8 cellular contexts compared by ENCODE assay signal in the genomic region with DNA sequence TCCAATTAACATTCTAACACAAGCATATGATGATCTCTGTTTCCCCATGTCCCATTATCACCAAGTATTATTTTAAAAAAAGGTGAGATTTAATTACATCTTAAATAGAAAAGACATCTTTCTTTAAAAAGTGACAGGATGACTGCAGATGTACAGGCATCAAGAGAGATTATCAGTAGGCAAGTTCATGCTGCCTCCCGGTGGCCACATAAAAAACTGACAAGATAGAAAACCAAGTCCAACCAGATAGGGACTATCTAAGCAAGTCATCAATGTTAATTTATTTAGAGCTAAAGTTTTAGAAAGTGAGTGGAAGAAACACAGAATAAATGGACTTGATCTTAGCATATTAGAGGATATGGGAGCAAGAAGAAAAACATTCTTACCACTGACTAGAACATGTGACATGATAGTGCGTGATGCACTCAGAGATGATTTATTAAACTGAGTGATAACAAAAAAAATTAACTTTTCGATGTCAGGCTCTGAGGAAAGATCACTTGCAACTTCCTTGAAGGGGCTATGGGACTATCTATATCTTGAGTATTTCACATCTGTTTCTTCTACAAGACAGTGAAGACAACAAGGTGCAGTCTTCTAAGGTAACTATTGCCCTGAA. TPM values are rescaled to one million over a fixed set of nuclear protein-coding genes. Genes with fewer than 3 reads are reported as not detected.
DNase-seq lines count a peak whose midpoint lies in the region; ATAC-seq, FAIRE-seq and TF ChIP-seq lines count a peak whose summit lies in the region.

No MANE protein-coding gene starts in this region.

- H3K27me3 ChIP-seq in Caco-2 (replicated peaks; ENCODE audit: control insufficient read depth, insufficient read depth, low read length) (no peaks in the 10 kb centered on the region), keratinocyte (ENCODE audit: control insufficient read depth, extremely low read depth, insufficient read depth, low read length) (no peaks in the 10 kb centered on the region)

- H3K9me3 Mint-ChIP-seq in Caco-2 (ENCODE audit: unreplicated experiment) (no peaks in the 10 kb centered on the region), T-cell (no peaks in the 10 kb centered on the region)
- no peaks in the 10 kb centered on the region for H3K9me3 Mint-ChIP-seq in stimulated activated effector memory CD8-positive, alpha-beta T cell treated with anti-CD3 and anti-CD28 coated beads, Interleukin-12 subunit alpha, Interleukin-12 subunit beta, amount 100 ng/mL, for 72 hours

- no peak overlapping the region for H3K27ac ChIP-seq in keratinocyte (ENCODE audit: control insufficient read depth, insufficient read depth, low read length)

- dilution Hi-C loops in keratinocyte (cut with MboI; ENCODE audit: extremely low pct_ligation_motif_present, low sequenced_read_pairs), result no loop called here

- no peaks in the 10 kb centered on the region for H4K20me1 ChIP-seq in keratinocyte (ENCODE audit: control insufficient read depth, extremely low read depth, insufficient read depth, low read length)

- no peaks in the 10 kb centered on the region for H3K9me1 ChIP-seq in keratinocyte (ENCODE audit: control insufficient read depth, extremely low read depth, insufficient read depth, low read length)

- H3K79me2 ChIP-seq in keratinocyte (ENCODE audit: control insufficient read depth, insufficient read depth, low read length), result no peaks in the 10 kb centered on the region

- DNase-seq in Caco-2 (peak; percentile 60 to 66), NCI-H1694 (lab: John Stamatoyannopoulos, UW) (peak; percentile 27), astrocyte of the hippocampus (ENCODE audit: low read depth, low spot score) (peak; percentile 28), keratinocyte (ENCODE audit: low read depth, low spot score) (no peak), T-cell (no peak), SKM-1 (lab: John Stamatoyannopoulos, UW; ENCODE audit: unreplicated experiment) (no peak)
- no peak for DNase-seq in stimulated activated effector memory CD8-positive, alpha-beta T cell treated with anti-CD3 and anti-CD28 coated beads, Interleukin-12 subunit alpha, Interleukin-12 subunit beta, amount 100 ng/mL, for 72 hours (ENCODE audit: low spot score in 2 of 2)

- intact Hi-C loops in Caco-2 (cut with micrococcal nuclease; ENCODE audit: unreplicated experiment), result loop anchor here (1.0 to 5.0 kb wide), 7 partner anchors 47 to 457 kb away; no protein-coding TSS in a partner anchor

- H3K4me1 Mint-ChIP-seq in Caco-2 (ENCODE audit: low read depth, unreplicated experiment) (peaks cover 6% of the 10 kb centered on the region), T-cell (no peaks in the 10 kb centered on the region)
- H3K4me1 Mint-ChIP-seq in stimulated activated effector memory CD8-positive, alpha-beta T cell treated with anti-CD3 and anti-CD28 coated beads, Interleukin-12 subunit alpha, Interleukin-12 subunit beta, amount 100 ng/mL, for 72 hours, result no peaks in the 10 kb centered on the region

- BruUV-seq in Caco-2 (replicated peaks; lab: Mats Ljungman, UMichigan), result no TSS peak

- H3K9ac ChIP-seq in keratinocyte (ENCODE audit: control insufficient read depth, extremely low read depth, insufficient read depth, low read length), result no peak overlapping the region

- no peak overlapping the region for H3K4me2 ChIP-seq in keratinocyte (ENCODE audit: control insufficient read depth, extremely low read depth, insufficient read depth, low read depth, low read length)

- CTCF ChIA-PET in Caco-2 (lab: Charles Lee), result interaction anchor here (1.1 to 1.5 kb wide), 2 partner anchors 75 to 93 kb away, joined by 3 to 10 read pairs; a partner anchor contains a TSS
- CTCF ChIA-PET in T-cell (lab: Charles Lee), result no interaction called here

- H3K4me1 ChIP-seq in Caco-2, result no peaks in the 10 kb centered on the region
- no peaks in the 10 kb centered on the region for H3K4me1 ChIP-seq in keratinocyte (ENCODE audit: control insufficient read depth, extremely low read depth, insufficient read depth, low read length)

- H2AFZ ChIP-seq in keratinocyte (ENCODE audit: control insufficient read depth, low read length), result no peak overlapping the region

- no peak overlapping the region for H3K27ac Mint-ChIP-seq in Caco-2 (ENCODE audit: unreplicated experiment)
- no peak overlapping the region for H3K27ac Mint-ChIP-seq in stimulated activated effector memory CD8-positive, alpha-beta T cell treated with anti-CD3 and anti-CD28 coated beads, Interleukin-12 subunit alpha, Interleukin-12 subunit beta, amount 100 ng/mL, for 72 hours
- H3K27ac Mint-ChIP-seq in T-cell, result no peak overlapping the region

- TF ChIP-seq CTCF in Caco-2 (IDR thresholded peaks at IDR 0.05; ENCODE audit: insufficient read depth in 1 of 2, low read depth in 1 of 2, low read length in 1 of 2, severe bottlenecking in 1 of 2, unreplicated experiment in 1 of 2) (peak; percentile 72 to 74), keratinocyte (optimal IDR thresholded peaks at IDR 0.05 in 1 of 3, IDR thresholded peaks at IDR 0.05 in 1 of 3, conservative IDR thresholded peaks at IDR 0.05 in 1 of 3; ENCODE audit: extremely low read depth in 1 of 3, insufficient read depth in 2 of 3, low read length in 3 of 3) (peak; percentile 47 to 49 (median 47))

- H3K36me3 Mint-ChIP-seq in Caco-2 (ENCODE audit: insufficient read depth, unreplicated experiment) (no peaks in the 10 kb centered on the region), T-cell (no peaks in the 10 kb centered on the region)
- no peaks in the 10 kb centered on the region for H3K36me3 Mint-ChIP-seq in stimulated activated effector memory CD8-positive, alpha-beta T cell treated with anti-CD3 and anti-CD28 coated beads, Interleukin-12 subunit alpha, Interleukin-12 subunit beta, amount 100 ng/mL, for 72 hours

- peak; percentile 43 for FAIRE-seq in keratinocyte (lab: Jason Lieb, UNC)

- no peaks in the 10 kb centered on the region for H3K36me3 ChIP-seq in Caco-2 (ENCODE audit: control insufficient read depth, insufficient read depth, low read length)
- H3K36me3 ChIP-seq in keratinocyte (ENCODE audit: control insufficient read depth in 2 of 2, extremely low read depth in 1 of 2, insufficient read depth in 2 of 2, low read length in 2 of 2), result no peaks in the 10 kb centered on the region

- H3K4me3 Mint-ChIP-seq in Caco-2 (ENCODE audit: unreplicated experiment) (no peak overlapping the region), T-cell (no peak overlapping the region)
- H3K4me3 Mint-ChIP-seq in stimulated activated effector memory CD8-positive, alpha-beta T cell treated with anti-CD3 and anti-CD28 coated beads, Interleukin-12 subunit alpha, Interleukin-12 subunit beta, amount 100 ng/mL, for 72 hours, result no peak overlapping the region

- peak; percentile 83 for ATAC-seq in GM19351 (IDR thresholded peaks at IDR 0.05; ENCODE audit: unreplicated experiment)
- ATAC-seq in stimulated activated effector memory CD8-positive, alpha-beta T cell treated with anti-CD3 and anti-CD28 coated beads, Interleukin-12 subunit alpha, Interleukin-12 subunit beta, amount 100 ng/mL, for 72 hours, result no peak
- no peak for ATAC-seq in T-cell (replicated peaks in 1 of 4)

- H3K27me3 Mint-ChIP-seq in Caco-2 (ENCODE audit: insufficient read depth, unreplicated experiment), result no peaks in the 10 kb centered on the region
- H3K27me3 Mint-ChIP-seq in T-cell, result peaks cover 6 to 9% of the 10 kb centered on the region in 2 donors

- POLR2A ChIA-PET in Caco-2 (lab: Charles Lee) (interaction anchor here (0.5 kb wide), 1 partner anchor 13 kb away, joined by 4 read pairs; no protein-coding TSS in a partner anchor), T-cell (lab: Charles Lee) (no interaction called here)

- H3K4me3 ChIP-seq in Caco-2 (ENCODE audit: low read depth, low read length), result no peak overlapping the region
- H3K4me3 ChIP-seq in keratinocyte (ENCODE audit: control insufficient read depth in 2 of 3, extremely low read depth in 1 of 3, insufficient read depth in 2 of 3, low read depth in 1 of 3, low read length in 3 of 3), result no peak overlapping the region

- H3K9me3 ChIP-seq in Caco-2 (no peaks in the 10 kb centered on the region), keratinocyte (ENCODE audit: control insufficient read depth, low read depth, low read length) (no peaks in the 10 kb centered on the region)

RNA-seq across cellular contexts. Expression of a gene that starts 5.4 kb away (rescaled TPM):
- not detected in 2 replicates for total RNA-seq in Caco-2 (2022)
- polyA plus RNA-seq in keratinocyte, result not detected in 3 replicates
- polyA plus RNA-seq in keratinocyte (2011; ENCODE audit: low read depth), result not detected
- polyA plus RNA-seq in keratinocyte (2011; cell fraction: cytosol; rRNA removed), result not detected in 2 replicates
- polyA plus RNA-seq in keratinocyte (2011; cell fraction: nucleus; rRNA removed), result not detected in 2 replicates
- not detected in 2 replicates for polyA plus RNA-seq in keratinocyte (2012; ENCODE audit: low replicate concordance)
- not detected in 3 replicates for polyA minus RNA-seq in keratinocyte
- polyA minus RNA-seq in keratinocyte (2011; cell fraction: cytosol; rRNA and poly(A)+ RNA removed), result not detected
- not detected in 2 replicates for polyA minus RNA-seq in keratinocyte (2011; cell fraction: nucleus; rRNA and poly(A)+ RNA removed)
- not detected for total RNA-seq in T-cell

Comparison
In these comparisons a context has a peak if more than half of its experiments do, and no peak if none do; other contexts are left out.
1. DNase-seq: peak in Caco-2 (2 of 2), NCI-H1694 (single experiment) and astrocyte of the hippocampus (single experiment); none in keratinocyte (single experiment), stimulated activated effector memory CD8-positive, alpha-beta T cell treated with anti-CD3 and anti-CD28 coated beads, Interleukin-12 subunit alpha, Interleukin-12 subunit beta, amount 100 ng/mL, for 72 hours (0 of 2), T-cell (0 of 34) and SKM-1 (single experiment).